In the genomic region with DNA sequence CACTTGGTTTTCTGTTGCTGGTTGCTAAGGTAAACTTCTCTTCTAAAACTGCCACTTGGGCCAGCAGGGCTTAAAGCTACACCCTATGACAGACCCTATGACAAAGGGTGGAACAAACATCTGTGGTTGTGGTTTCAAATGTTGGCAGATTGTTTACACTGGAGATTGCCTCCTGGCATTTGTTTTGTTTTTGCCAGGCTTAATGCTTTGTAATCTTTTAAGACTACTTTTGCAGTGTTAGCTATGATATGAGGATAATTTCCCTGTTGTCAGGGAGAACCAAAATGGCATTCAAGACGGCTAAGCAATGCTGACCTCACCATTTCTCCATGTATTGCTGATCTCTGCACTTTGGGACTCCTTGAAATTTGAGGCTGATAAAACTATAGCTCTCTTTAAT, we compare ENCODE assay signal across 12 cellular contexts. TPM values are rescaled to one million over a fixed set of nuclear protein-coding genes. Genes with fewer than 3 reads are reported as not detected.
DNase-seq lines count a peak whose midpoint lies in the region; ATAC-seq, FAIRE-seq and TF ChIP-seq lines count a peak whose summit lies in the region.
"Had no signal": no experiment of that assay in that cellular context is flagged by ENCODE, and none has a peak within 500 bp of the region (broad histone marks: within the 10 kb centered on the region; RNA-seq: fewer than 3 reads in every experiment).

No MANE protein-coding gene starts in this region.

- WGBS in A549 (ENCODE audit: missing lambda C conversion rate) = 27% methylated on average over 1 of the region's 1 CpG

- DNase-seq in A549 (ENCODE audit: low read depth in 1 of 2, low spot score in 1 of 2) (no peak), DMS79 (lab: John Stamatoyannopoulos, UW) (peak; percentile 18), RPMI7951 (ENCODE audit: low read depth) (peak; percentile 75), right atrium auricular region (ENCODE audit: low spot score) (no peak), posterior vena cava (ENCODE audit: low spot score) (no peak)
- no peak for DNase-seq in activated CD4-positive, CD25-positive, alpha-beta regulatory T cell (lab: John Stamatoyannopoulos, UW)
- DNase-seq: pancreas, thyroid gland had no signal

- CTCF ChIA-PET in A549 (lab: Yijun Ruan, JAX) = interaction anchor here (0.9 kb wide), 1 partner anchor 17 kb away, joined by 3 read pairs; no protein-coding TSS in a partner anchor

- ATAC-seq in A549 = no peak
- ATAC-seq in HG03571 (IDR thresholded peaks at IDR 0.05; ENCODE audit: unreplicated experiment) = no peak
- no peak for ATAC-seq in GM21825 (IDR thresholded peaks at IDR 0.05; ENCODE audit: unreplicated experiment)

- H3K27ac ChIP-seq in A549 (no peak overlapping the region), right atrium auricular region (peak overlapping the region; percentile 37 to 53)
- H3K27ac ChIP-seq: cardiac muscle cell, pancreas, thyroid gland had no signal

- TF ChIP-seq CTCF in A549 (IDR thresholded peaks at IDR 0.05) = no peak
- TF ChIP-seq CTCF in right atrium auricular region (IDR thresholded peaks at IDR 0.05) = no peak

- intact Hi-C loops in posterior vena cava (cut with DNase I) = no loop called here

- H3K4me1 ChIP-seq in A549 (no peaks in the 10 kb centered on the region), right atrium auricular region (peaks cover 0 to 49% of the 10 kb centered on the region in 2 donors)
- H3K4me1 ChIP-seq: pancreas had no signal

- no peak overlapping the region for H3K4me2 ChIP-seq in A549

- no peaks in the 10 kb centered on the region for H3K27me3 ChIP-seq in right atrium auricular region
- H3K27me3 ChIP-seq: cardiac muscle cell, pancreas, thyroid gland had no signal

- FAIRE-seq in A549 (lab: Jason Lieb, UNC) = no peak

- no peak overlapping the region for H3K4me3 ChIP-seq in A549
- no peak overlapping the region for H3K4me3 ChIP-seq in right atrium auricular region
- H3K4me3 ChIP-seq: cardiac muscle cell, pancreas, thyroid gland had no signal

- no peaks in the 10 kb centered on the region for H3K9me3 ChIP-seq in A549
- no peaks in the 10 kb centered on the region for H3K9me3 ChIP-seq in right atrium auricular region
- H3K9me3 ChIP-seq: pancreas, thyroid gland had no signal

- TF ChIP-seq RAD21 in A549 (conservative IDR thresholded peaks at IDR 0.05 in 1 of 2, IDR thresholded peaks at IDR 0.05 in 1 of 2) = no peak

- POLR2A ChIA-PET in A549 (lab: Yijun Ruan, JAX) = no interaction called here

- no peak for TF ChIP-seq POLR2A in A549 (IDR thresholded peaks at IDR 0.05; ENCODE audit: low read length)

- TF ChIP-seq EP300 in A549 (IDR thresholded peaks at IDR 0.05) = no peak

- H3K36me3 ChIP-seq in right atrium auricular region = no peaks in the 10 kb centered on the region
- H3K36me3 ChIP-seq: cardiac muscle cell, pancreas, thyroid gland had no signal

TF ChIP-seq in A549, 52 proteins besides CTCF, POLR2A, EP300 and RAD21:
- TF ChIP-seq MAFK (IDR thresholded peaks at IDR 0.05; ENCODE audit: partially characterized antibody) = peak; percentile 55
- no peak for TF ChIP-seq ZFP36 (IDR thresholded peaks at IDR 0.05; ENCODE audit: borderline replicate concordance, partially characterized antibody)
- TF ChIP-seq TFCP2L1 (CRISPR knock-in tag; IDR thresholded peaks at IDR 0.05) = no peak
- no peak for TF ChIP-seq FOSL2 (IDR thresholded peaks at IDR 0.05)
- TF ChIP-seq FOSL2 (CRISPR knock-in tag; IDR thresholded peaks at IDR 0.05) = no peak
- no peak for TF ChIP-seq CBX8 (IDR thresholded peaks at IDR 0.05)

RNA-seq across cellular contexts. Expression of a gene that starts 50.3 kb away (rescaled TPM):
- polyA plus RNA-seq in A549 (2011; rRNA removed) (0.30 and 0.34 TPM in 2 replicates), A549 (2017; fragmentation: RNase III; extraction: RNeasy Plus Mini Kit Qiagen cat#74134 plus additional on column Dnase treatment) (0.25 to 0.58 TPM (median 0.30 TPM) in 3 replicates)
- 0.08 and 0.13 TPM in 2 replicates for polyA plus RNA-seq in A549 (2012; cell fraction: cytosol; rRNA removed)
- polyA plus RNA-seq in A549 (2012; cell fraction: nucleus; rRNA removed) = 0.11 and 0.17 TPM in 2 replicates
- polyA minus RNA-seq in A549 (2011; rRNA and poly(A)+ RNA removed) = 0.24 and 0.54 TPM in 2 replicates
- total RNA-seq in RPMI7951 (2014; rRNA removed; shearing (Covaris generic)) = not detected in 2 replicates
- total RNA-seq in right atrium auricular region (10 to 100 TPM; 28.8 to 32.5 TPM), posterior vena cava (10 to 100 TPM; 13.4 to 48.1 TPM)
- total RNA-seq: CD8-positive, alpha-beta memory T cell had no signal

Comparison
In these comparisons a context has a peak if more than half of its experiments do, and no peak if none do; other contexts are left out.
1. DNase-seq: peak in DMS79 (single experiment) and RPMI7951 (single experiment); none in A549 (0 of 2), right atrium auricular region (single experiment), activated CD4-positive, CD25-positive, alpha-beta regulatory T cell (0 of 4) and posterior vena cava (single experiment).
2. H3K27ac ChIP-seq: peak in right atrium auricular region (2 of 2); none in A549 (0 of 2).
3. RNA of a gene that starts 50.3 kb away (total RNA-seq): 13.4 to 48.1 TPM in posterior vena cava and 28.8 to 32.5 TPM in right atrium auricular region; not detected in RPMI7951; every median in the first group is over 10 times any median in the second.